1 cellular context compared by ENCODE assay signal in genomic region chr6:44278774-44279697, GRCh38.
A peak's percentile ranks its signal among the peaks of the same experiment; 100 is the strongest.
TF ChIP-seq lines count a peak whose summit lies in the region.

No MANE protein-coding gene starts in this region.

TF ChIP-seq in K562, 482 proteins besides CTCF, POLR2A, EP300 and RAD21:
- 0 out of 2 replicates have a peak, but pooled peaks have one; percentile 24 for TF ChIP-seq ATF3 (IDR thresholded peaks at IDR 0.05)
- TF ChIP-seq ATF3 (CRISPR knock-in tag; conservative IDR thresholded peaks at IDR 0.05): no peak
- no peak for TF ChIP-seq SIX5 (IDR thresholded peaks at IDR 0.05; ENCODE audit: borderline replicate concordance in 1 of 2, insufficient read depth in 1 of 2, low read depth in 1 of 2, low read length in 2 of 2)
